1 cellular context compared by ENCODE assay signal in the genomic region with DNA sequence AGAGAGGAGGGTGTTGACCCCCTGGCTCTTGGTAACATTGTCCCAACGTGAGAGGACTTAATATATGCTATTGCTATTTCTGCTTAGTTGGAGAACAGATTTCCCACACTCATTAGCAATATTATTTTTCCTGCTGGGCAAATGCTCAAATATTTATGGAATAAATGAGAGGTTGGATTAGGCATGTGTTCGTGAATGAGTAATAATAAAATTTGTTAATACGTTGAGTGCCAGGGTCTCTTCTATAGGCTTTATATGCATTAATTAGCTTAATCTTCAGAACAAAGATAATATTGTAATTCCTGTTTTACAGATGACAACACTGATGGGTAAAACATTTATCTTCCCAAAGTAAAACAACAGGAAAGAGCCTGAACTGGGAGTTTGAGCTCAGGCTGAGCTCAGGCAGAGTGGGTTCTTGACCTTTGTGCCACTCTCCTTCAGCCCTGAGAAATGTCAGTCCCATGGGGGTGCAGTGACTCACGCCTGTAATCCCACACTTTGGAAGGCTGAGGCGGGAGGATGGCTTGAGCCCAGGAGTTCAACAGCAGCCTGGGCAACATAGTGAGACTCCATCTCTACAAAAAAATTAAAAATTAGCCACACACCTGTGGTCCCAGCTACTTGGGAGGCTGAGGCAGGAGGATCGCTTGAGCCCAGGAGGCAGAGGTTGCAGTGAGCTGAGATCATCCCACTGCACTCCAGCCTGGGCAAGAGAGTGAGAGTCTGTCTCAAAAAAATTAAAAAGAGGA.
TF ChIP-seq lines count a peak whose summit lies in the region.

No MANE protein-coding gene starts in this region.

TF ChIP-seq in neural cell, 6 proteins besides CTCF, POLR2A, EP300 and RAD21 (continued from another document):
- TF ChIP-seq REST (IDR thresholded peaks at IDR 0.05; ENCODE audit: borderline replicate concordance) (no peak), MXI1 (conservative IDR thresholded peaks at IDR 0.05; ENCODE audit: poor library complexity, severe bottlenecking) (no peak), TAF1 (IDR thresholded peaks at IDR 0.05; ENCODE audit: low read depth) (no peak), SMC3 (conservative IDR thresholded peaks at IDR 0.05; ENCODE audit: poor library complexity) (no peak)
